Comparison of ENCODE assay signal across 21 cellular contexts in the genomic region with DNA sequence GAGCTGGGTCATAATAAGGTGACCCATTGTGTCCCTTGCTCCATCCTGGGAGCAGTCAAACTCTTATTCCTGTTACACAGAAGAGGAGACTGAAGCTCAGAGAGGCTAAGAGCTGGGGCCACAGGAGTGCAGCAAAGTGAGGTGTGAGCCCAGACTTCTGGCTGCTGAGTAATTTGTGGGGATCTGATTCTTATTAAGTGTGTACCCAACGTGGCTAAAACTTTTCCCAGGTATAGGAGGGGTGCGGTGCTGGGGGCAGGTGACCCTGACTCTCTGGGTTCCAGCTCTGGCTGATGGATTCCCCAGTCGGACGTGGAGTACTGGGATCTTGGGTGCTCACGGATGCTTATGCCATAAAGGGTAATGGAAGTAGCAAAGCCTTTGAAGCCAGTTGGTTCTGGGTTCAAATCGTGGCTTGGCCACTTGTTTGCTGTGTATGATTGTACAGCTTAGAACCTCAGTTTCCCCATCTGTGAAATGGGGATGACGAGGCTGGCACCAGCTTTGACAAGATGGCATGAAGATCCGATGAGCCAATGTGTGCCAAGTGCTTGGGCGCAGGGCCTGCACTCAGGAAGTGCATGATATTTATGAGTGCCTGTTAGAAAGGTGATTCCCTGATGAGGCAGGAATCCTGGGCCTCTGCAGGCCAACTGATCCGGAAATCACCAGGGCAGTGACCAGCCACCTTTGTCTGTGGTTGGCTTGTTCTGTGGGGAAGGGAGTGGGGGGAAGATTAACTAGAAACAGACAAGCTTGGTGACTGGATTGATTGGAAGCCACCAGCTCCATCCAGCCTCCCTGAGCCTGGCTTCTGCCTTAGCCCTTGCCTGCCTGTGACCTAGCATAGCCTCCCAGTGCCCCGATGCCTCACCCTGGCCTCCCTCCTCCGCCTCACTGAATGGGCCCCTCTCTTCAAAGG. TPM values are rescaled to one million over a fixed set of nuclear protein-coding genes. Genes with fewer than 3 reads are reported as not detected.
A peak's percentile ranks its signal among the peaks of the same experiment; 100 is the strongest.
DNase-seq lines count a peak whose midpoint lies in the region; ATAC-seq and TF ChIP-seq lines count a peak whose summit lies in the region.
"Had no signal": no experiment of that assay in that cellular context is flagged by ENCODE, and none has a peak within 500 bp of the region (broad histone marks: within the 10 kb centered on the region; RNA-seq: fewer than 3 reads in every experiment).

No MANE protein-coding gene starts in this region.

- no peak overlapping the region for H3K4me3 ChIP-seq in RWPE2 (ENCODE audit: severe bottlenecking)
- H3K4me3 ChIP-seq: GM23248, pancreas, right lobe of liver had no signal

- H3K4me1 ChIP-seq in RWPE2 (ENCODE audit: insufficient read depth, poor library complexity, severe bottlenecking) = peaks cover 29% of the 10 kb centered on the region
- H3K4me1 ChIP-seq: right lobe of liver had no signal

- peaks cover 70% of the 10 kb centered on the region for H3K36me3 ChIP-seq in RWPE2 (ENCODE audit: low read depth)
- H3K36me3 ChIP-seq: pancreas, right lobe of liver had no signal

- no peaks in the 10 kb centered on the region for H3K9me3 Mint-ChIP-seq in type B pancreatic cell
- H3K9me3 Mint-ChIP-seq: activated CD4-positive, alpha-beta memory T cell treated with anti-CD3 and anti-CD28 coated beads, Interleukin-2, amount 10 ng/mL, durations not matched to agents 7 days and 5 days; naive thymus-derived CD4-positive, alpha-beta T cell had no signal

- H3K9me3 ChIP-seq in RWPE2 (ENCODE audit: severe bottlenecking) = no peaks in the 10 kb centered on the region
- H3K9me3 ChIP-seq: pancreas, right lobe of liver had no signal

- TF ChIP-seq CTCF in RWPE2 (IDR thresholded peaks at IDR 0.05; ENCODE audit: poor library complexity, severe bottlenecking) (no peak), type B pancreatic cell (conservative IDR thresholded peaks at IDR 0.05) (no peak)

- peak; percentile 48 for DNase-seq in activated effector memory CD4-positive, alpha-beta T cell treated with anti-CD3 and anti-CD28 coated beads, Interleukin-2, amount 50 U/mL, for 16 hours
- no peak for DNase-seq in activated effector memory CD4-positive, alpha-beta T cell treated with Interleukin-2 at 50 U/mL for 16 hours
- DNase-seq in RWPE2 (ENCODE audit: low spot score) (peak; percentile 73), kidney tubule cell (ENCODE audit: low spot score) (peak; percentile 79), type B pancreatic cell (ENCODE audit: extremely low spot score, unreplicated experiment) (no peak), G401 (ENCODE audit: low spot score) (no peak), HT-29 (ENCODE audit: low spot score) (no peak), anterior cingulate cortex (lab: John Stamatoyannopoulos, UW) (no peak)
- DNase-seq: activated CD4-positive, alpha-beta memory T cell treated with anti-CD3 and anti-CD28 coated beads, Interleukin-2, amount 10 ng/mL, durations not matched to agents 7 days and 5 days; activated gamma-delta T cell; Calu3; glutamatergic neuron; GM23248; mesendoderm; naive thymus-derived CD4-positive, alpha-beta T cell; NCI-H510A treated with DMSO at 0.1 percent for 48 hours; T-helper 9 cell had no signal

- H3K27ac Mint-ChIP-seq in type B pancreatic cell = peak overlapping the region; percentile 30
- H3K27ac Mint-ChIP-seq: activated CD4-positive, alpha-beta memory T cell treated with anti-CD3 and anti-CD28 coated beads, Interleukin-2, amount 10 ng/mL, durations not matched to agents 7 days and 5 days; naive thymus-derived CD4-positive, alpha-beta T cell had no signal

- peaks cover 17% of the 10 kb centered on the region for H3K36me3 Mint-ChIP-seq in type B pancreatic cell
- H3K36me3 Mint-ChIP-seq: naive thymus-derived CD4-positive, alpha-beta T cell had no signal

- peak overlapping the region; percentile 96 for H3K27ac ChIP-seq in RWPE2 (ENCODE audit: poor library complexity, severe bottlenecking)
- H3K27ac ChIP-seq: C4-2B, GM23248, pancreas, right lobe of liver had no signal

- no peak for ATAC-seq in RWPE2 (ENCODE audit: low read depth)
- ATAC-seq: left colon; naive thymus-derived CD4-positive, alpha-beta T cell; pancreas; right lobe of liver had no signal

- H3K4me1 Mint-ChIP-seq in type B pancreatic cell (ENCODE audit: unreplicated experiment) = peaks cover 33% of the 10 kb centered on the region

- H3K27me3 Mint-ChIP-seq in type B pancreatic cell = no peaks in the 10 kb centered on the region
- H3K27me3 Mint-ChIP-seq: activated CD4-positive, alpha-beta memory T cell treated with anti-CD3 and anti-CD28 coated beads, Interleukin-2, amount 10 ng/mL, durations not matched to agents 7 days and 5 days; naive thymus-derived CD4-positive, alpha-beta T cell had no signal

- in situ Hi-C loops in G401 (cut with HindIII; ENCODE audit: low sequenced_read_pairs) = no loop called here

- H3K4me3 Mint-ChIP-seq in type B pancreatic cell = no peak overlapping the region
- H3K4me3 Mint-ChIP-seq: activated CD4-positive, alpha-beta memory T cell treated with anti-CD3 and anti-CD28 coated beads, Interleukin-2, amount 10 ng/mL, durations not matched to agents 7 days and 5 days; naive thymus-derived CD4-positive, alpha-beta T cell had no signal

- H3K27me3 ChIP-seq in RWPE2 (ENCODE audit: insufficient read depth, poor library complexity, severe bottlenecking) = no peaks in the 10 kb centered on the region
- H3K27me3 ChIP-seq: pancreas, right lobe of liver had no signal

RNA-seq across cellular contexts. Expression of a gene that starts 6.0 kb away (rescaled TPM):
- 56.0 and 70.3 TPM in 2 replicates for total RNA-seq in type B pancreatic cell (ENCODE audit: low replicate concordance)
- 15.9 and 16.8 TPM in 2 replicates for total RNA-seq in G401 (2014; rRNA removed; shearing (Covaris generic))
- total RNA-seq in HT-29 (2014; rRNA removed; shearing (Covaris generic)) = 113 and 161 TPM in 2 replicates

Comparison
In these comparisons a context has a peak if more than half of its experiments do, and no peak if none do; other contexts are left out.
1. DNase-seq: peak in activated effector memory CD4-positive, alpha-beta T cell treated with anti-CD3 and anti-CD28 coated beads, Interleukin-2, amount 50 U/mL, for 16 hours (single experiment), RWPE2 (single experiment) and kidney tubule cell (single experiment); none in activated effector memory CD4-positive, alpha-beta T cell treated with Interleukin-2 at 50 U/mL for 16 hours (single experiment), type B pancreatic cell (single experiment), G401 (single experiment), HT-29 (single experiment) and anterior cingulate cortex (0 of 58).